ENCODE assay signal across 1 cellular context in the genomic region with DNA sequence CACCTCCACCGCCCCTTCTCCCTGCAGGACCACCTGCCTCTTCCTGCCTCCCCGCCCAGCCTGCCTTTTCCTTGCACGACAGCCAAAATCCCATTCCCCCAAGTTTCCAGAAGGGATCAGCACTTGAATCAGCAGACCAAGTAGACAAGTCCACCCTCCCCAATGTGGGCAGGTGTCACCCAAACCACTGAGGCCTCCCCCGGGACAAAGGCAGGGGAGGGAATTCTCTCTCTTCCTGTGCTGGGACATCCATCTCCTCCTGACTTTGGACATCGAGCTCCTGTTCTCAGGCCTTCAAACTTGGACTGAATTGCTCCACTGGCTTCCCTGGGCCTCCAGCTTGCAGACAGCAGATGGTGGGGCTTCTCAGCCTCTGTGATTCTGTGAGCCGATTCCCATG.
TF ChIP-seq lines count a peak whose summit lies in the region.

No MANE protein-coding gene starts in this region.

TF ChIP-seq in H1, 55 proteins besides CTCF, POLR2A, EP300 and RAD21:
- TF ChIP-seq HDAC6 (IDR thresholded peaks at IDR 0.05; ENCODE audit: low read depth, low read length) (no peak), GTF2F1 (IDR thresholded peaks at IDR 0.05; ENCODE audit: borderline replicate concordance, low read depth, low read length) (no peak), TCF12 (IDR thresholded peaks at IDR 0.05; ENCODE audit: low read depth, low read length) (no peak), MAFK (IDR thresholded peaks at IDR 0.05; ENCODE audit: low read depth, low read length) (no peak), KDM4A (IDR thresholded peaks at IDR 0.05; ENCODE audit: low read depth, low read length, severe bottlenecking) (no peak), ASH2L (IDR thresholded peaks at IDR 0.05; ENCODE audit: low read length) (no peak), CBX8 (IDR thresholded peaks at IDR 0.05; ENCODE audit: borderline replicate concordance, low read depth, low read length) (no peak), GABPA (IDR thresholded peaks at IDR 0.05; ENCODE audit: borderline replicate concordance, insufficient read depth, low read length) (no peak), TEAD4 (IDR thresholded peaks at IDR 0.05; ENCODE audit: low read depth, low read length) (no peak), CBX5 (IDR thresholded peaks at IDR 0.05; ENCODE audit: low read depth, low read length) (no peak), SIRT6 (IDR thresholded peaks at IDR 0.05; ENCODE audit: low read length) (no peak), CHD2 (IDR thresholded peaks at IDR 0.05; ENCODE audit: low read length) (no peak), CHD7 (IDR thresholded peaks at IDR 0.05; ENCODE audit: insufficient replicate concordance, low read length) (no peak), SUZ12 (IDR thresholded peaks at IDR 0.05; ENCODE audit: low read length) (no peak), SP4 (IDR thresholded peaks at IDR 0.05; ENCODE audit: low read length) (no peak), CTBP2 (IDR thresholded peaks at IDR 0.05; ENCODE audit: borderline replicate concordance, insufficient read depth, insufficient read length, low read length) (no peak), TAF7 (optimal IDR thresholded peaks at IDR 0.05; ENCODE audit: borderline replicate concordance, low read depth, low read length) (no peak)
